ENCODE assay signal across 8 cellular contexts in genomic region chr1:22861764-22862440, GRCh38.
DNase-seq lines count a peak whose midpoint lies in the region; ATAC-seq and TF ChIP-seq lines count a peak whose summit lies in the region.

No MANE protein-coding gene starts in this region.

- H3K4me2 ChIP-seq in smooth muscle cell = no peak overlapping the region

- no peak overlapping the region for H3K4me3 ChIP-seq in smooth muscle cell

- DNase-seq in COLO668 (lab: John Stamatoyannopoulos, UW; ENCODE audit: unreplicated experiment) = peak; percentile 28
- DNase-seq in HCEC 1CT = peak; percentile 31
- DNase-seq in T1000 (lab: John Stamatoyannopoulos, UW) = peak; percentile 22
- no peak for DNase-seq in left cardiac atrium
- DNase-seq in smooth muscle cell (lab: John Stamatoyannopoulos, UW; ENCODE audit: unreplicated experiment) = no peak
- DNase-seq in stimulated activated CD4-positive, alpha-beta T cell treated with anti-CD3 and anti-CD28 coated beads, Interleukin-4, amount 100 ng/mL, for 4 hours = no peak

- H3K9ac ChIP-seq in smooth muscle cell (ENCODE audit: low read depth) = no peak overlapping the region

- 45% methylated on average over 4 of the region's 4 CpGs for WGBS in smooth muscle cell (ENCODE audit: low lambda C conversion rate)

- no peaks in the 10 kb centered on the region for H3K36me3 ChIP-seq in smooth muscle cell (ENCODE audit: low read depth)

- H3K4me1 ChIP-seq in smooth muscle cell (ENCODE audit: low read depth) = no peaks in the 10 kb centered on the region

- ATAC-seq in left cardiac atrium (peak; percentile 84 to 85), GM19463 (IDR thresholded peaks at IDR 0.05; ENCODE audit: unreplicated experiment) (no peak), GM18858 (IDR thresholded peaks at IDR 0.05; ENCODE audit: unreplicated experiment) (no peak)

- no peaks in the 10 kb centered on the region for H4K20me1 ChIP-seq in smooth muscle cell (ENCODE audit: low read depth)

- H3K27me3 ChIP-seq in smooth muscle cell (ENCODE audit: low read depth) = peaks cover 23% of the 10 kb centered on the region

- intact Hi-C loops in left cardiac atrium (cut with DNase I) = no loop called here

- no peaks in the 10 kb centered on the region for H3F3A ChIP-seq in smooth muscle cell (ENCODE audit: low read depth)

- TF ChIP-seq CTCF in smooth muscle cell (IDR thresholded peaks at IDR 0.05; ENCODE audit: borderline replicate concordance, insufficient read depth, poor library complexity, severe bottlenecking) = peak; percentile 92

- no peaks in the 10 kb centered on the region for H3K79me2 ChIP-seq in smooth muscle cell (ENCODE audit: low read depth)

- no peak overlapping the region for H3K27ac ChIP-seq in smooth muscle cell (ENCODE audit: low read depth)

- H3K9me3 ChIP-seq in smooth muscle cell (replicated peaks; ENCODE audit: low read depth) = no peaks in the 10 kb centered on the region

- H2AFZ ChIP-seq in smooth muscle cell (ENCODE audit: low read depth) = no peak overlapping the region

Comparison
In these comparisons a context has a peak if more than half of its experiments do, and no peak if none do; other contexts are left out.
1. DNase-seq: peak in COLO668 (single experiment), HCEC 1CT (single experiment) and T1000 (single experiment); none in left cardiac atrium (single experiment), smooth muscle cell (single experiment) and stimulated activated CD4-positive, alpha-beta T cell treated with anti-CD3 and anti-CD28 coated beads, Interleukin-4, amount 100 ng/mL, for 4 hours (0 of 2).
2. ATAC-seq: peak in left cardiac atrium (2 of 2); none in GM19463 (single experiment) and GM18858 (single experiment).